Comparison of ENCODE assay signal across 1 cellular context in the genomic region with DNA sequence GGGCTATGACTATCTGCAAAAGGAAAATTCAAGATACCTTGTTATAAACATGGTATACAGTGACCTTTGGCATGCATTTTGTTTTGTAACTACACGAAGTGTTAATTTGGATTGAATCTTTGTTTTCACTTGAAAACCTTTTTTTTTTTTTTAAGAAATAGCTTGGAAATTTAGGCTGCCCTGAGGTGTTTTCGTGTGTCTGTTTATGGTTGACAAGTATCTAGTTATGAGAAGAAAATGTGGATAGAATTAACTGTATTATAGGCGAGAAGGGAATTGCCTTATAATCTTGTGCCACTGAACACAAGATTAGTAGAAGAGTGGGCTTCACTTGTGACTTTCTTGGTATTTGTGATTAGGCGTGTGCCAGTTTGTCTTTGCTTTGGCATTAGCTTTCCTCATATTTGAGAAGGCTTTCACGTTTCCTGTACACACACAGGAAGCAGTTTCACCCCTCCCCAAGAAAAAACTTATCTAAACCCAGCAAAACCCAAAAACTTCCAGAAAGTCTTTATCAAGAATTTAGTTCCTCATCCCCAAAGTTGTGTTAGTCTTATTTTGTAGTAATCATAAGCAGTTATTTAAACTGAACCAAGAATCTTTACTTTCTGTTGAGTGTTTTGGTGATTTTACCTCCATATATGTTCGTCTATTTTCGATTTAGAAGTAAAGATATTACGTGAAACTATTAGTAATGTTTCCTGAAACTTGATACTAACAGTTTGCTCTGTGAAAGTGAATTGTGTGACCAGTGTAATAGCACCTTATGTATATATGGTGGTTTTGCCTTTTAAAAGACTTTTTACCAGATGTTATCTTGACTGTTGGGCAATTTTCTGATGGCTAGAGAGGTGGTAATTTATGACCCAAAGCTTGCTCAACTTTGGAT.
A peak's percentile ranks its signal among the peaks of the same experiment; 100 is the strongest.
TF ChIP-seq lines count a peak whose summit lies in the region.

No MANE protein-coding gene starts in this region.

TF ChIP-seq in K562, 482 proteins besides CTCF, POLR2A, EP300 and RAD21 (continued from another document and continues in another):
- TF ChIP-seq, protein P1, sequence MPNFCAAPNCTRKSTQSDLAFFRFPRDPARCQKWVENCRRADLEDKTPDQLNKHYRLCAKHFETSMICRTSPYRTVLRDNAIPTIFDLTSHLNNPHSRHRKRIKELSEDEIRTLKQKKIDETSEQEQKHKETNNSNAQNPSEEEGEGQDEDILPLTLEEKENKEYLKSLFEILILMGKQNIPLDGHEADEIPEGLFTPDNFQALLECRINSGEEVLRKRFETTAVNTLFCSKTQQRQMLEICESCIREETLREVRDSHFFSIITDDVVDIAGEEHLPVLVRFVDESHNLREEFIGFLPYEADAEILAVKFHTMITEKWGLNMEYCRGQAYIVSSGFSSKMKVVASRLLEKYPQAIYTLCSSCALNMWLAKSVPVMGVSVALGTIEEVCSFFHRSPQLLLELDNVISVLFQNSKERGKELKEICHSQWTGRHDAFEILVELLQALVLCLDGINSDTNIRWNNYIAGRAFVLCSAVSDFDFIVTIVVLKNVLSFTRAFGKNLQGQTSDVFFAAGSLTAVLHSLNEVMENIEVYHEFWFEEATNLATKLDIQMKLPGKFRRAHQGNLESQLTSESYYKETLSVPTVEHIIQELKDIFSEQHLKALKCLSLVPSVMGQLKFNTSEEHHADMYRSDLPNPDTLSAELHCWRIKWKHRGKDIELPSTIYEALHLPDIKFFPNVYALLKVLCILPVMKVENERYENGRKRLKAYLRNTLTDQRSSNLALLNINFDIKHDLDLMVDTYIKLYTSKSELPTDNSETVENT (CRISPR knock-in tag; IDR thresholded peaks at IDR 0.05), result no peak
- TF ChIP-seq MAFG (tag; conservative IDR thresholded peaks at IDR 0.05) (no peak), CCNT2 (IDR thresholded peaks at IDR 0.05; ENCODE audit: borderline replicate concordance, extremely low read depth, insufficient read length, low read depth, low read length) (peak; percentile 12), CHD4 (IDR thresholded peaks at IDR 0.05; ENCODE audit: insufficient read depth, insufficient replicate concordance, low read depth, low read length, poor library complexity, severe bottlenecking) (no peak), THRAP3 (IDR thresholded peaks at IDR 0.05; ENCODE audit: borderline replicate concordance) (no peak), MEF2A (IDR thresholded peaks at IDR 0.05; ENCODE audit: control insufficient read depth, low read depth, low read length) (no peak), SETDB1 (IDR thresholded peaks at IDR 0.05; ENCODE audit: low read length) (no peak), ZC3H11A (IDR thresholded peaks at IDR 0.05; ENCODE audit: low read depth, low read length) (no peak), SREBF1 (IDR thresholded peaks at IDR 0.05; ENCODE audit: borderline replicate concordance, low read depth, low read length) (no peak), BMI1 (IDR thresholded peaks at IDR 0.05; ENCODE audit: low read length) (no peak), HSF4 (CRISPR knock-in tag; IDR thresholded peaks at IDR 0.05; ENCODE audit: borderline replicate concordance) (0 out of 2 replicates have a peak, but pooled peaks have one; percentile 7), SMAD1 (IDR thresholded peaks at IDR 0.05; ENCODE audit: low read depth, low read length, partially characterized antibody) (no peak), BACH1 (tag; IDR thresholded peaks at IDR 0.05) (peak; percentile 38; the same call in 1 of the 2 replicates), NRF1 (conservative IDR thresholded peaks at IDR 0.05 in 1 of 2, IDR thresholded peaks at IDR 0.05 in 1 of 2) (no peak), MTF1 (CRISPR knock-in tag; IDR thresholded peaks at IDR 0.05; ENCODE audit: borderline replicate concordance) (no peak), RNF2 (IDR thresholded peaks at IDR 0.05) (peak; percentile 60; the same call in 1 of the 2 replicates), TEAD4 (IDR thresholded peaks at IDR 0.05; ENCODE audit: low read length) (peak; percentile 26; the same call in 1 of the 2 replicates), TEAD4 (CRISPR knock-in tag; IDR thresholded peaks at IDR 0.05; ENCODE audit: borderline replicate concordance) (no peak), POLR2B (IDR thresholded peaks at IDR 0.05; ENCODE audit: low read depth, partially characterized antibody) (no peak), CCAR2 (IDR thresholded peaks at IDR 0.05; ENCODE audit: low read depth, low read length) (no peak)
- TF ChIP-seq, protein P2, sequence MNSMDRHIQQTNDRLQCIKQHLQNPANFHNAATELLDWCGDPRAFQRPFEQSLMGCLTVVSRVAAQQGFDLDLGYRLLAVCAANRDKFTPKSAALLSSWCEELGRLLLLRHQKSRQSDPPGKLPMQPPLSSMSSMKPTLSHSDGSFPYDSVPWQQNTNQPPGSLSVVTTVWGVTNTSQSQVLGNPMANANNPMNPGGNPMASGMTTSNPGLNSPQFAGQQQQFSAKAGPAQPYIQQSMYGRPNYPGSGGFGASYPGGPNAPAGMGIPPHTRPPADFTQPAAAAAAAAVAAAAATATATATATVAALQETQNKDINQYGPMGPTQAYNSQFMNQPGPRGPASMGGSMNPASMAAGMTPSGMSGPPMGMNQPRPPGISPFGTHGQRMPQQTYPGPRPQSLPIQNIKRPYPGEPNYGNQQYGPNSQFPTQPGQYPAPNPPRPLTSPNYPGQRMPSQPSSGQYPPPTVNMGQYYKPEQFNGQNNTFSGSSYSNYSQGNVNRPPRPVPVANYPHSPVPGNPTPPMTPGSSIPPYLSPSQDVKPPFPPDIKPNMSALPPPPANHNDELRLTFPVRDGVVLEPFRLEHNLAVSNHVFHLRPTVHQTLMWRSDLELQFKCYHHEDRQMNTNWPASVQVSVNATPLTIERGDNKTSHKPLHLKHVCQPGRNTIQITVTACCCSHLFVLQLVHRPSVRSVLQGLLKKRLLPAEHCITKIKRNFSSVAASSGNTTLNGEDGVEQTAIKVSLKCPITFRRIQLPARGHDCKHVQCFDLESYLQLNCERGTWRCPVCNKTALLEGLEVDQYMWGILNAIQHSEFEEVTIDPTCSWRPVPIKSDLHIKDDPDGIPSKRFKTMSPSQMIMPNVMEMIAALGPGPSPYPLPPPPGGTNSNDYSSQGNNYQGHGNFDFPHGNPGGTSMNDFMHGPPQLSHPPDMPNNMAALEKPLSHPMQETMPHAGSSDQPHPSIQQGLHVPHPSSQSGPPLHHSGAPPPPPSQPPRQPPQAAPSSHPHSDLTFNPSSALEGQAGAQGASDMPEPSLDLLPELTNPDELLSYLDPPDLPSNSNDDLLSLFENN (IDR thresholded peaks at IDR 0.05; ENCODE audit: low read depth in 2 of 2, low read length in 2 of 2), result no peak
- TF ChIP-seq, protein P3, sequence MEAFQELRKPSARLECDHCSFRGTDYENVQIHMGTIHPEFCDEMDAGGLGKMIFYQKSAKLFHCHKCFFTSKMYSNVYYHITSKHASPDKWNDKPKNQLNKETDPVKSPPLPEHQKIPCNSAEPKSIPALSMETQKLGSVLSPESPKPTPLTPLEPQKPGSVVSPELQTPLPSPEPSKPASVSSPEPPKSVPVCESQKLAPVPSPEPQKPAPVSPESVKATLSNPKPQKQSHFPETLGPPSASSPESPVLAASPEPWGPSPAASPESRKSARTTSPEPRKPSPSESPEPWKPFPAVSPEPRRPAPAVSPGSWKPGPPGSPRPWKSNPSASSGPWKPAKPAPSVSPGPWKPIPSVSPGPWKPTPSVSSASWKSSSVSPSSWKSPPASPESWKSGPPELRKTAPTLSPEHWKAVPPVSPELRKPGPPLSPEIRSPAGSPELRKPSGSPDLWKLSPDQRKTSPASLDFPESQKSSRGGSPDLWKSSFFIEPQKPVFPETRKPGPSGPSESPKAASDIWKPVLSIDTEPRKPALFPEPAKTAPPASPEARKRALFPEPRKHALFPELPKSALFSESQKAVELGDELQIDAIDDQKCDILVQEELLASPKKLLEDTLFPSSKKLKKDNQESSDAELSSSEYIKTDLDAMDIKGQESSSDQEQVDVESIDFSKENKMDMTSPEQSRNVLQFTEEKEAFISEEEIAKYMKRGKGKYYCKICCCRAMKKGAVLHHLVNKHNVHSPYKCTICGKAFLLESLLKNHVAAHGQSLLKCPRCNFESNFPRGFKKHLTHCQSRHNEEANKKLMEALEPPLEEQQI (IDR thresholded peaks at IDR 0.05), result 0 out of 2 replicates have a peak, but pooled peaks have one; percentile 36
- TF ChIP-seq, protein P4, sequence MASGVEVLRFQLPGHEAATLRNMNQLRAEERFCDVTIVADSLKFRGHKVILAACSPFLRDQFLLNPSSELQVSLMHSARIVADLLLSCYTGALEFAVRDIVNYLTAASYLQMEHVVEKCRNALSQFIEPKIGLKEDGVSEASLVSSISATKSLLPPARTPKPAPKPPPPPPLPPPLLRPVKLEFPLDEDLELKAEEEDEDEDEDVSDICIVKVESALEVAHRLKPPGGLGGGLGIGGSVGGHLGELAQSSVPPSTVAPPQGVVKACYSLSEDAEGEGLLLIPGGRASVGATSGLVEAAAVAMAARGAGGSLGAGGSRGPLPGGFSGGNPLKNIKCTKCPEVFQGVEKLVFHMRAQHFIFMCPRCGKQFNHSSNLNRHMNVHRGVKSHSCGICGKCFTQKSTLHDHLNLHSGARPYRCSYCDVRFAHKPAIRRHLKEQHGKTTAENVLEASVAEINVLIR (CRISPR knock-in tag; IDR thresholded peaks at IDR 0.05), result no peak
- TF ChIP-seq, protein P5, sequence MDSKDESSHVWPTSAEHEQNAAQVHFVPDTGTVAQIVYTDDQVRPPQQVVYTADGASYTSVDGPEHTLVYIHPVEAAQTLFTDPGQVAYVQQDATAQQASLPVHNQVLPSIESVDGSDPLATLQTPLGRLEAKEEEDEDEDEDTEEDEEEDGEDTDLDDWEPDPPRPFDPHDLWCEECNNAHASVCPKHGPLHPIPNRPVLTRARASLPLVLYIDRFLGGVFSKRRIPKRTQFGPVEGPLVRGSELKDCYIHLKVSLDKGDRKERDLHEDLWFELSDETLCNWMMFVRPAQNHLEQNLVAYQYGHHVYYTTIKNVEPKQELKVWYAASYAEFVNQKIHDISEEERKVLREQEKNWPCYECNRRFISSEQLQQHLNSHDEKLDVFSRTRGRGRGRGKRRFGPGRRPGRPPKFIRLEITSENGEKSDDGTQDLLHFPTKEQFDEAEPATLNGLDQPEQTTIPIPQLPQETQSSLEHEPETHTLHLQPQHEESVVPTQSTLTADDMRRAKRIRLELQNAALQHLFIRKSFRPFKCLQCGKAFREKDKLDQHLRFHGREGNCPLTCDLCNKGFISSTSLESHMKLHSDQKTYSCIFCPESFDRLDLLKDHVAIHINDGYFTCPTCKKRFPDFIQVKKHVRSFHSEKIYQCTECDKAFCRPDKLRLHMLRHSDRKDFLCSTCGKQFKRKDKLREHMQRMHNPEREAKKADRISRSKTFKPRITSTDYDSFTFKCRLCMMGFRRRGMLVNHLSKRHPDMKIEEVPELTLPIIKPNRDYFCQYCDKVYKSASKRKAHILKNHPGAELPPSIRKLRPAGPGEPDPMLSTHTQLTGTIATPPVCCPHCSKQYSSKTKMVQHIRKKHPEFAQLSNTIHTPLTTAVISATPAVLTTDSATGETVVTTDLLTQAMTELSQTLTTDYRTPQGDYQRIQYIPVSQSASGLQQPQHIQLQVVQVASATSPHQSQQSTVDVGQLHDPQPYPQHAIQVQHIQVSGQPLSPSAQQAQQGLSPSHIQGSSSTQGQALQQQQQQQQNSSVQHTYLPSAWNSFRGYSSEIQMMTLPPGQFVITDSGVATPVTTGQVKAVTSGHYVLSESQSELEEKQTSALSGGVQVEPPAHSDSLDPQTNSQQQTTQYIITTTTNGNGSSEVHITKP (IDR thresholded peaks at IDR 0.05; ENCODE audit: partially characterized antibody), result no peak
- TF ChIP-seq, protein P6, sequence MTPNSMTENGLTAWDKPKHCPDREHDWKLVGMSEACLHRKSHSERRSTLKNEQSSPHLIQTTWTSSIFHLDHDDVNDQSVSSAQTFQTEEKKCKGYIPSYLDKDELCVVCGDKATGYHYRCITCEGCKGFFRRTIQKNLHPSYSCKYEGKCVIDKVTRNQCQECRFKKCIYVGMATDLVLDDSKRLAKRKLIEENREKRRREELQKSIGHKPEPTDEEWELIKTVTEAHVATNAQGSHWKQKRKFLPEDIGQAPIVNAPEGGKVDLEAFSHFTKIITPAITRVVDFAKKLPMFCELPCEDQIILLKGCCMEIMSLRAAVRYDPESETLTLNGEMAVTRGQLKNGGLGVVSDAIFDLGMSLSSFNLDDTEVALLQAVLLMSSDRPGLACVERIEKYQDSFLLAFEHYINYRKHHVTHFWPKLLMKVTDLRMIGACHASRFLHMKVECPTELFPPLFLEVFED (CRISPR knock-in tag; conservative IDR thresholded peaks at IDR 0.05), result no peak
- TF ChIP-seq, protein P7, sequence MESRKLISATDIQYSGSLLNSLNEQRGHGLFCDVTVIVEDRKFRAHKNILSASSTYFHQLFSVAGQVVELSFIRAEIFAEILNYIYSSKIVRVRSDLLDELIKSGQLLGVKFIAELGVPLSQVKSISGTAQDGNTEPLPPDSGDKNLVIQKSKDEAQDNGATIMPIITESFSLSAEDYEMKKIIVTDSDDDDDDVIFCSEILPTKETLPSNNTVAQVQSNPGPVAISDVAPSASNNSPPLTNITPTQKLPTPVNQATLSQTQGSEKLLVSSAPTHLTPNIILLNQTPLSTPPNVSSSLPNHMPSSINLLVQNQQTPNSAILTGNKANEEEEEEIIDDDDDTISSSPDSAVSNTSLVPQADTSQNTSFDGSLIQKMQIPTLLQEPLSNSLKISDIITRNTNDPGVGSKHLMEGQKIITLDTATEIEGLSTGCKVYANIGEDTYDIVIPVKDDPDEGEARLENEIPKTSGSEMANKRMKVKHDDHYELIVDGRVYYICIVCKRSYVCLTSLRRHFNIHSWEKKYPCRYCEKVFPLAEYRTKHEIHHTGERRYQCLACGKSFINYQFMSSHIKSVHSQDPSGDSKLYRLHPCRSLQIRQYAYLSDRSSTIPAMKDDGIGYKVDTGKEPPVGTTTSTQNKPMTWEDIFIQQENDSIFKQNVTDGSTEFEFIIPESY (CRISPR knock-in tag; IDR thresholded peaks at IDR 0.05), result no peak
- TF ChIP-seq, protein P8, sequence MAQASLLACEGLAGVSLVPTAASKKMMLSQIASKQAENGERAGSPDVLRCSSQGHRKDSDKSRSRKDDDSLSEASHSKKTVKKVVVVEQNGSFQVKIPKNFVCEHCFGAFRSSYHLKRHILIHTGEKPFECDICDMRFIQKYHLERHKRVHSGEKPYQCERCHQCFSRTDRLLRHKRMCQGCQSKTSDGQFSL (CRISPR knock-in tag; IDR thresholded peaks at IDR 0.05), result 0 out of 2 replicates have a peak, but pooled peaks have one; percentile 25
- TF ChIP-seq, protein P8 (tag; IDR thresholded peaks at IDR 0.05), result no peak; a peak in 1 of 4 replicates
- TF ChIP-seq, protein P9, sequence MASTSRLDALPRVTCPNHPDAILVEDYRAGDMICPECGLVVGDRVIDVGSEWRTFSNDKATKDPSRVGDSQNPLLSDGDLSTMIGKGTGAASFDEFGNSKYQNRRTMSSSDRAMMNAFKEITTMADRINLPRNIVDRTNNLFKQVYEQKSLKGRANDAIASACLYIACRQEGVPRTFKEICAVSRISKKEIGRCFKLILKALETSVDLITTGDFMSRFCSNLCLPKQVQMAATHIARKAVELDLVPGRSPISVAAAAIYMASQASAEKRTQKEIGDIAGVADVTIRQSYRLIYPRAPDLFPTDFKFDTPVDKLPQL (IDR thresholded peaks at IDR 0.05; ENCODE audit: extremely low read depth, insufficient read length), result peak; percentile 34
- TF ChIP-seq, protein P10, sequence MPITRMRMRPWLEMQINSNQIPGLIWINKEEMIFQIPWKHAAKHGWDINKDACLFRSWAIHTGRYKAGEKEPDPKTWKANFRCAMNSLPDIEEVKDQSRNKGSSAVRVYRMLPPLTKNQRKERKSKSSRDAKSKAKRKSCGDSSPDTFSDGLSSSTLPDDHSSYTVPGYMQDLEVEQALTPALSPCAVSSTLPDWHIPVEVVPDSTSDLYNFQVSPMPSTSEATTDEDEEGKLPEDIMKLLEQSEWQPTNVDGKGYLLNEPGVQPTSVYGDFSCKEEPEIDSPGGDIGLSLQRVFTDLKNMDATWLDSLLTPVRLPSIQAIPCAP (CRISPR knock-in tag; IDR thresholded peaks at IDR 0.05; ENCODE audit: borderline replicate concordance), result no peak
